Comparison of ENCODE assay signal across 8 cellular contexts in genomic region chr6:159174263-159174974, GRCh38. TPM values are rescaled to one million over a fixed set of nuclear protein-coding genes. Genes with fewer than 3 reads are reported as not detected.
DNase-seq lines count a peak whose midpoint lies in the region; ATAC-seq and TF ChIP-seq lines count a peak whose summit lies in the region.

No MANE protein-coding gene starts in this region.

- intact Hi-C loops in heart left ventricle (cut with DNase I): loop anchor here in 8 of 10 donors (2.0 to 10.0 kb wide), 5 partner anchors 288 to 483 kb away; no protein-coding TSS in a partner anchor

- WGBS in GM23248 (ENCODE audit: low coverage in 1 of 2, low lambda C conversion rate in 2 of 2, missing lambda C conversion rate in 2 of 2), 2 experiments: 18 to 19% methylated on average over 19 of the region's 19 CpGs
- WGBS in heart left ventricle, 4 donors: 9 to 15% (median 10%) methylated on average over 19 of the region's 19 CpGs

- H3K4me1 ChIP-seq in GM23248 (ENCODE audit: insufficient read depth): peaks cover 21% of the 10 kb centered on the region
- H3K4me1 ChIP-seq in heart left ventricle: peaks cover 0 to 21% (median 11%) of the 10 kb centered on the region in 12 donors

- H3K27ac ChIP-seq in GM23248: no peak overlapping the region
- H3K27ac ChIP-seq in heart left ventricle: no peak overlapping the region

- H3K4me3 Mint-ChIP-seq in activated naive CD8-positive, alpha-beta T cell treated with anti-CD3 and anti-CD28 coated beads for 36 hours: peak overlapping the region; percentile 35

- H3K27ac Mint-ChIP-seq in activated naive CD8-positive, alpha-beta T cell treated with anti-CD3 and anti-CD28 coated beads for 36 hours: no peak overlapping the region

- H3K9me3 ChIP-seq in GM23248 (ENCODE audit: low read depth): no peaks in the 10 kb centered on the region
- no peaks in the 10 kb centered on the region for H3K9me3 ChIP-seq in MG63
- H3K9me3 ChIP-seq in heart left ventricle: no peaks in the 10 kb centered on the region

- H3K79me2 ChIP-seq in GM23248 (ENCODE audit: insufficient read depth): no peaks in the 10 kb centered on the region

- no peaks in the 10 kb centered on the region for H3K9me2 ChIP-seq in GM23248 (ENCODE audit: insufficient read depth)

- H3K36me3 ChIP-seq in GM23248 (ENCODE audit: low read depth) (no peaks in the 10 kb centered on the region), MG63 (no peaks in the 10 kb centered on the region), heart left ventricle (no peaks in the 10 kb centered on the region)

- TF ChIP-seq POLR2A in heart left ventricle (IDR thresholded peaks at IDR 0.05): no peak

- peaks cover 4% of the 10 kb centered on the region for H3K4me1 Mint-ChIP-seq in activated naive CD8-positive, alpha-beta T cell treated with anti-CD3 and anti-CD28 coated beads for 36 hours

- H3F3A ChIP-seq in GM23248 (ENCODE audit: insufficient read depth): peaks cover 6% of the 10 kb centered on the region

- H3K4me3 ChIP-seq in GM23248: no peak overlapping the region
- H3K4me3 ChIP-seq in MG63: no peak overlapping the region
- peak overlapping the region in 4 of 12 donors; percentile 10 to 22 (median 11) for H3K4me3 ChIP-seq in heart left ventricle

- H4K20me1 ChIP-seq in GM23248 (ENCODE audit: insufficient read depth): no peaks in the 10 kb centered on the region

- peaks cover 54% of the 10 kb centered on the region for H3K27me3 Mint-ChIP-seq in activated naive CD8-positive, alpha-beta T cell treated with anti-CD3 and anti-CD28 coated beads for 36 hours

- in situ Hi-C loops in GM23248 (cut with MboI): loop anchor here (10.0 kb wide), 1 partner anchor 470 kb away; no protein-coding TSS in a partner anchor

- H3K9me3 Mint-ChIP-seq in activated naive CD8-positive, alpha-beta T cell treated with anti-CD3 and anti-CD28 coated beads for 36 hours: no peaks in the 10 kb centered on the region

- peak; percentile 83 for DNase-seq in Daoy (ENCODE audit: low read depth)
- peak; percentile 91 for DNase-seq in GM23248
- peak; percentile 67 for DNase-seq in MG63
- peak; percentile 4 to 58 for DNase-seq in SW 1271 (lab: John Stamatoyannopoulos, UW)
- peak; percentile 73 for DNase-seq in activated naive CD8-positive, alpha-beta T cell treated with anti-CD3 and anti-CD28 coated beads for 36 hours
- DNase-seq in heart left ventricle: peak; percentile 61 to 85 (median 73)
- DNase-seq in pulmonary artery endothelial cell (ENCODE audit: low read depth, low spot score): peak; percentile 15
- DNase-seq in NCI-H187 treated with DMSO at 0.1 percent for 48 hours (lab: John Stamatoyannopoulos, UW): no peak

- no peak overlapping the region for H2AFZ ChIP-seq in GM23248

- H3K9ac ChIP-seq in GM23248: no peak overlapping the region

- no peaks in the 10 kb centered on the region for H3K27me3 ChIP-seq in GM23248 (replicated peaks; ENCODE audit: insufficient read depth)
- H3K27me3 ChIP-seq in MG63: peaks cover 9% of the 10 kb centered on the region; the same call in 1 of the 2 replicates
- H3K27me3 ChIP-seq in heart left ventricle: peaks cover 10 to 64% (median 34%) of the 10 kb centered on the region in 9 donors

- H3K4me2 ChIP-seq in GM23248 (ENCODE audit: unreplicated experiment): no peak overlapping the region

- ATAC-seq in heart left ventricle: peak; percentile 73 to 90 (median 84)

- peak; percentile 76 to 97 (median 90) for TF ChIP-seq CTCF in heart left ventricle (IDR thresholded peaks at IDR 0.05)

- H3K36me3 Mint-ChIP-seq in activated naive CD8-positive, alpha-beta T cell treated with anti-CD3 and anti-CD28 coated beads for 36 hours: no peaks in the 10 kb centered on the region

RNA-seq across cellular contexts. Expression of gene FNDC1, which starts 5.2 kb away (rescaled TPM):
- under 0.01 TPM in 1 of 2 replicates, not detected in the other for total RNA-seq in Daoy (2014; rRNA removed; shearing (Covaris generic))
- 4.8 and 5.2 TPM in 2 replicates for total RNA-seq in GM23248 (2014; rRNA removed; shearing (Covaris generic))
- 7.8 and 8.6 TPM in 2 replicates for polyA plus RNA-seq in GM23248 (2016; fragmentation: Nextera tagmentation; extraction: Ambion mirVana)
- total RNA-seq in MG63 (2014; rRNA removed; shearing (Covaris generic); ENCODE audit: low replicate concordance): 0.05 TPM in 1 of 2 replicates, not detected in the other
- under 1 TPM in 1 of 2 experiments, not detected in 1; 0.04 TPM for total RNA-seq in activated naive CD8-positive, alpha-beta T cell treated with anti-CD3 and anti-CD28 coated beads for 36 hours
- total RNA-seq in heart left ventricle: 1 to 10 TPM in 6 of 9 donors, under 1 TPM in 3; 0.51 to 7.5 (median 1.5) TPM
- under 1 TPM; 0.08 to 0.19 TPM for polyA plus RNA-seq in heart left ventricle
- total RNA-seq in pulmonary artery endothelial cell: not detected in 2 replicates
